Comparison of ENCODE assay signal across 1 cellular context in the genomic region with DNA sequence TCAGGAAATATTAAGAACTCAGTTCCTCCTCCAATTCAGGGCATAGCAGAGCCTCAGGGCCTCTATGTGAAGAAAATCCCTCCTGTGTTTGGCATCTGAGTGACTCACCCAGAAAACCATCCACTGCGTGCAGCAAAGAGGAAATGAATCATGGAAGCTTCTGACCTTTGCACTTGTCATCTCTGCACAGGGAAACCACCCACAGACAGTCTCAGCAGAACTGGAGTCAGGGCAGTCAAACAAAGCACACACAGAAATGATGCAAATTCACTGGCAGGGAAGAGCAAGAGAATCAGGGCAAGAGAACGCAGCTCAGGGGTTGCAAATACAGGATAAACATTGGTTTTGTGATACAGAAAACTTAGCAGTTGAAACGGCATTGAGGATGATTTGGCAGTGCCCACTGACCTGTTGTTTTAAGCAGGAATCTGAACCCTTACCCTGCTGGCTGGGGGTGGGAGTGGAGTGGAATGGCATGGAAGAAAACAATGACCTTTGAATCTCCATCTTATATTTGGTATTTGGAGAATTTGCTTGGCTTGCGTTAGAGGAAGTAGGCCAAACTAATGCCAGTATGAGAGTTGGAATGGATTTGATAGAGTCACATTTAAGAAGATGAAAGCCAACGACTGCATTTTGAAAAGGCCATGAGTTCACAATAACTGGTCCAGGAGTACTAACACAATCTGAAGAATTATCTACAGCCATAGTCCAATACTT.
TF ChIP-seq lines count a peak whose summit lies in the region.

No MANE protein-coding gene starts in this region.

TF ChIP-seq in HepG2, 621 proteins besides CTCF, POLR2A, EP300 and RAD21 (continued from another document and continues in another):
- TF ChIP-seq, protein P1, sequence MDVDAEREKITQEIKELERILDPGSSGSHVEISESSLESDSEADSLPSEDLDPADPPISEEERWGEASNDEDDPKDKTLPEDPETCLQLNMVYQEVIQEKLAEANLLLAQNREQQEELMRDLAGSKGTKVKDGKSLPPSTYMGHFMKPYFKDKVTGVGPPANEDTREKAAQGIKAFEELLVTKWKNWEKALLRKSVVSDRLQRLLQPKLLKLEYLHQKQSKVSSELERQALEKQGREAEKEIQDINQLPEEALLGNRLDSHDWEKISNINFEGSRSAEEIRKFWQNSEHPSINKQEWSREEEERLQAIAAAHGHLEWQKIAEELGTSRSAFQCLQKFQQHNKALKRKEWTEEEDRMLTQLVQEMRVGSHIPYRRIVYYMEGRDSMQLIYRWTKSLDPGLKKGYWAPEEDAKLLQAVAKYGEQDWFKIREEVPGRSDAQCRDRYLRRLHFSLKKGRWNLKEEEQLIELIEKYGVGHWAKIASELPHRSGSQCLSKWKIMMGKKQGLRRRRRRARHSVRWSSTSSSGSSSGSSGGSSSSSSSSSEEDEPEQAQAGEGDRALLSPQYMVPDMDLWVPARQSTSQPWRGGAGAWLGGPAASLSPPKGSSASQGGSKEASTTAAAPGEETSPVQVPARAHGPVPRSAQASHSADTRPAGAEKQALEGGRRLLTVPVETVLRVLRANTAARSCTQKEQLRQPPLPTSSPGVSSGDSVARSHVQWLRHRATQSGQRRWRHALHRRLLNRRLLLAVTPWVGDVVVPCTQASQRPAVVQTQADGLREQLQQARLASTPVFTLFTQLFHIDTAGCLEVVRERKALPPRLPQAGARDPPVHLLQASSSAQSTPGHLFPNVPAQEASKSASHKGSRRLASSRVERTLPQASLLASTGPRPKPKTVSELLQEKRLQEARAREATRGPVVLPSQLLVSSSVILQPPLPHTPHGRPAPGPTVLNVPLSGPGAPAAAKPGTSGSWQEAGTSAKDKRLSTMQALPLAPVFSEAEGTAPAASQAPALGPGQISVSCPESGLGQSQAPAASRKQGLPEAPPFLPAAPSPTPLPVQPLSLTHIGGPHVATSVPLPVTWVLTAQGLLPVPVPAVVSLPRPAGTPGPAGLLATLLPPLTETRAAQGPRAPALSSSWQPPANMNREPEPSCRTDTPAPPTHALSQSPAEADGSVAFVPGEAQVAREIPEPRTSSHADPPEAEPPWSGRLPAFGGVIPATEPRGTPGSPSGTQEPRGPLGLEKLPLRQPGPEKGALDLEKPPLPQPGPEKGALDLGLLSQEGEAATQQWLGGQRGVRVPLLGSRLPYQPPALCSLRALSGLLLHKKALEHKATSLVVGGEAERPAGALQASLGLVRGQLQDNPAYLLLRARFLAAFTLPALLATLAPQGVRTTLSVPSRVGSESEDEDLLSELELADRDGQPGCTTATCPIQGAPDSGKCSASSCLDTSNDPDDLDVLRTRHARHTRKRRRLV (CRISPR knock-in tag; IDR thresholded peaks at IDR 0.05), result no peak
- TF ChIP-seq KLF16 (CRISPR knock-in tag; IDR thresholded peaks at IDR 0.05) (peak in 1 of 2 experiments; percentile 90; a peak in 2 of 4 replicates), MYC (CRISPR knock-in tag; IDR thresholded peaks at IDR 0.05; ENCODE audit: borderline replicate concordance) (no peak), ZNF747 (CRISPR knock-in tag; IDR thresholded peaks at IDR 0.05; ENCODE audit: borderline replicate concordance) (peak; percentile 54; the same call in 1 of the 2 replicates), PHF5A (CRISPR knock-in tag; IDR thresholded peaks at IDR 0.05; ENCODE audit: low read depth, unreplicated experiment) (peak; percentile 75), YEATS4 (CRISPR knock-in tag; IDR thresholded peaks at IDR 0.05; ENCODE audit: borderline replicate concordance) (peak; percentile 82), ZNF672 (CRISPR knock-in tag; IDR thresholded peaks at IDR 0.05) (no peak), TOE1 (CRISPR knock-in tag; IDR thresholded peaks at IDR 0.05) (no peak), DPF2 (CRISPR knock-in tag; IDR thresholded peaks at IDR 0.05; ENCODE audit: borderline replicate concordance, low read depth) (peak; percentile 99), MAF1 (CRISPR knock-in tag; IDR thresholded peaks at IDR 0.05; ENCODE audit: borderline replicate concordance) (0 out of 2 replicates have a peak, but pooled peaks have one; percentile 33), CCDC6 (CRISPR knock-in tag; IDR thresholded peaks at IDR 0.05) (peak; percentile 75), HOXA9 (CRISPR knock-in tag; IDR thresholded peaks at IDR 0.05; ENCODE audit: borderline replicate concordance) (no peak; the same call in 1 of the 2 replicates), SYNCRIP (IDR thresholded peaks at IDR 0.05; ENCODE audit: insufficient read depth, low read depth, low read length) (no peak), ADNP (CRISPR knock-in tag; IDR thresholded peaks at IDR 0.05) (no peak), TCF7 (IDR thresholded peaks at IDR 0.05; ENCODE audit: low read depth) (peak; percentile 81), KDM4B (CRISPR knock-in tag; IDR thresholded peaks at IDR 0.05) (peak; percentile 66; the same call in 1 of the 2 replicates), HNRNPH1 (optimal IDR thresholded peaks at IDR 0.05; ENCODE audit: low read depth, low read length) (no peak), ZNF629 (CRISPR knock-in tag; conservative IDR thresholded peaks at IDR 0.05) (no peak; the same call in 1 of the 2 replicates), ZNF549 (CRISPR knock-in tag; IDR thresholded peaks at IDR 0.05) (no peak), ZBTB1 (CRISPR knock-in tag; IDR thresholded peaks at IDR 0.05; ENCODE audit: borderline replicate concordance) (no peak), SRSF9 (IDR thresholded peaks at IDR 0.05; ENCODE audit: borderline replicate concordance, insufficient read depth, low read depth, low read length, poor library complexity, severe bottlenecking) (no peak), SETDB1 (CRISPR knock-in tag; IDR thresholded peaks at IDR 0.05; ENCODE audit: borderline replicate concordance) (no peak), FLYWCH1 (CRISPR knock-in tag; IDR thresholded peaks at IDR 0.05) (no peak), KMT2B (CRISPR knock-in tag; IDR thresholded peaks at IDR 0.05) (peak; percentile 54), ARNT (IDR thresholded peaks at IDR 0.05) (no peak), BRCA1 (CRISPR knock-in tag; IDR thresholded peaks at IDR 0.05) (peak; percentile 49; the same call in 1 of the 2 replicates), ISL2 (CRISPR knock-in tag; IDR thresholded peaks at IDR 0.05) (peak; percentile 87), XBP1 (CRISPR knock-in tag; IDR thresholded peaks at IDR 0.05) (no peak; the same call in 1 of the 2 replicates), SOX5 (CRISPR knock-in tag; IDR thresholded peaks at IDR 0.05; ENCODE audit: borderline replicate concordance) (peak; percentile 93; the same call in 1 of the 2 replicates), HOXA7 (CRISPR knock-in tag; IDR thresholded peaks at IDR 0.05) (no peak)
- TF ChIP-seq, protein P2, sequence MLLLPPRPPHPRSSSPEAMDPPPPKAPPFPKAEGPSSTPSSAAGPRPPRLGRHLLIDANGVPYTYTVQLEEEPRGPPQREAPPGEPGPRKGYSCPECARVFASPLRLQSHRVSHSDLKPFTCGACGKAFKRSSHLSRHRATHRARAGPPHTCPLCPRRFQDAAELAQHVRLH (CRISPR knock-in tag; IDR thresholded peaks at IDR 0.05; ENCODE audit: borderline replicate concordance, low read depth), result 0 out of 2 replicates have a peak, but pooled peaks have one; percentile 22
- TF ChIP-seq, protein P3, sequence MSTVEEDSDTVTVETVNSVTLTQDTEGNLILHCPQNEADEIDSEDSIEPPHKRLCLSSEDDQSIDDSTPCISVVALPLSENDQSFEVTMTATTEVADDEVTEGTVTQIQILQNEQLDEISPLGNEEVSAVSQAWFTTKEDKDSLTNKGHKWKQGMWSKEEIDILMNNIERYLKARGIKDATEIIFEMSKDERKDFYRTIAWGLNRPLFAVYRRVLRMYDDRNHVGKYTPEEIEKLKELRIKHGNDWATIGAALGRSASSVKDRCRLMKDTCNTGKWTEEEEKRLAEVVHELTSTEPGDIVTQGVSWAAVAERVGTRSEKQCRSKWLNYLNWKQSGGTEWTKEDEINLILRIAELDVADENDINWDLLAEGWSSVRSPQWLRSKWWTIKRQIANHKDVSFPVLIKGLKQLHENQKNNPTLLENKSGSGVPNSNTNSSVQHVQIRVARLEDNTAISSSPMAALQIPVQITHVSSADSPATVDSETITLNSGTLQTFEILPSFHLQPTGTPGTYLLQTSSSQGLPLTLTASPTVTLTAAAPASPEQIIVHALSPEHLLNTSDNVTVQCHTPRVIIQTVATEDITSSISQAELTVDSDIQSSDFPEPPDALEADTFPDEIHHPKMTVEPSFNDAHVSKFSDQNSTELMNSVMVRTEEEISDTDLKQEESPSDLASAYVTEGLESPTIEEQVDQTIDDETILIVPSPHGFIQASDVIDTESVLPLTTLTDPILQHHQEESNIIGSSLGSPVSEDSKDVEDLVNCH (CRISPR knock-in tag; IDR thresholded peaks at IDR 0.05), result 0 out of 2 replicates have a peak, but pooled peaks have one; percentile 36
- TF ChIP-seq, protein P4, sequence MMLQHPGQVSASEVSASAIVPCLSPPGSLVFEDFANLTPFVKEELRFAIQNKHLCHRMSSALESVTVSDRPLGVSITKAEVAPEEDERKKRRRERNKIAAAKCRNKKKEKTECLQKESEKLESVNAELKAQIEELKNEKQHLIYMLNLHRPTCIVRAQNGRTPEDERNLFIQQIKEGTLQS (CRISPR knock-in tag; IDR thresholded peaks at IDR 0.05), result peak; percentile 98
- TF ChIP-seq, protein P5, sequence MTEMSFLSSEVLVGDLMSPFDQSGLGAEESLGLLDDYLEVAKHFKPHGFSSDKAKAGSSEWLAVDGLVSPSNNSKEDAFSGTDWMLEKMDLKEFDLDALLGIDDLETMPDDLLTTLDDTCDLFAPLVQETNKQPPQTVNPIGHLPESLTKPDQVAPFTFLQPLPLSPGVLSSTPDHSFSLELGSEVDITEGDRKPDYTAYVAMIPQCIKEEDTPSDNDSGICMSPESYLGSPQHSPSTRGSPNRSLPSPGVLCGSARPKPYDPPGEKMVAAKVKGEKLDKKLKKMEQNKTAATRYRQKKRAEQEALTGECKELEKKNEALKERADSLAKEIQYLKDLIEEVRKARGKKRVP (CRISPR knock-in tag; IDR thresholded peaks at IDR 0.05), result peak in 1 of 2 experiments; percentile 96; a peak in 2 of 4 replicates
- TF ChIP-seq, protein P6, sequence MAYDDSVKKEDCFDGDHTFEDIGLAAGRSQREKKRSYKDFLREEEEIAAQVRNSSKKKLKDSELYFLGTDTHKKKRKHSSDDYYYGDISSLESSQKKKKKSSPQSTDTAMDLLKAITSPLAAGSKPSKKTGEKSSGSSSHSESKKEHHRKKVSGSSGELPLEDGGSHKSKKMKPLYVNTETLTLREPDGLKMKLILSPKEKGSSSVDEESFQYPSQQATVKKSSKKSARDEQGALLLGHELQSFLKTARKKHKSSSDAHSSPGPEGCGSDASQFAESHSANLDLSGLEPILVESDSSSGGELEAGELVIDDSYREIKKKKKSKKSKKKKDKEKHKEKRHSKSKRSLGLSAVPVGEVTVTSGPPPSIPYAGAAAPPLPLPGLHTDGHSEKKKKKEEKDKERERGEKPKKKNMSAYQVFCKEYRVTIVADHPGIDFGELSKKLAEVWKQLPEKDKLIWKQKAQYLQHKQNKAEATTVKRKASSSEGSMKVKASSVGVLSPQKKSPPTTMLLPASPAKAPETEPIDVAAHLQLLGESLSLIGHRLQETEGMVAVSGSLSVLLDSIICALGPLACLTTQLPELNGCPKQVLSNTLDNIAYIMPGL (CRISPR knock-in tag; IDR thresholded peaks at IDR 0.05; ENCODE audit: borderline replicate concordance in 1 of 2, low read depth in 1 of 2), result peak; percentile 32 to 63; a peak in 2 of 4 replicates
- TF ChIP-seq, protein P7, sequence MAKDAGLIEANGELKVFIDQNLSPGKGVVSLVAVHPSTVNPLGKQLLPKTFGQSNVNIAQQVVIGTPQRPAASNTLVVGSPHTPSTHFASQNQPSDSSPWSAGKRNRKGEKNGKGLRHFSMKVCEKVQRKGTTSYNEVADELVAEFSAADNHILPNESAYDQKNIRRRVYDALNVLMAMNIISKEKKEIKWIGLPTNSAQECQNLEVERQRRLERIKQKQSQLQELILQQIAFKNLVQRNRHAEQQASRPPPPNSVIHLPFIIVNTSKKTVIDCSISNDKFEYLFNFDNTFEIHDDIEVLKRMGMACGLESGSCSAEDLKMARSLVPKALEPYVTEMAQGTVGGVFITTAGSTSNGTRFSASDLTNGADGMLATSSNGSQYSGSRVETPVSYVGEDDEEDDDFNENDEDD (CRISPR knock-in tag; IDR thresholded peaks at IDR 0.05; ENCODE audit: borderline replicate concordance), result peak; percentile 20; the same call in 1 of the 2 replicates
- TF ChIP-seq, protein P8, sequence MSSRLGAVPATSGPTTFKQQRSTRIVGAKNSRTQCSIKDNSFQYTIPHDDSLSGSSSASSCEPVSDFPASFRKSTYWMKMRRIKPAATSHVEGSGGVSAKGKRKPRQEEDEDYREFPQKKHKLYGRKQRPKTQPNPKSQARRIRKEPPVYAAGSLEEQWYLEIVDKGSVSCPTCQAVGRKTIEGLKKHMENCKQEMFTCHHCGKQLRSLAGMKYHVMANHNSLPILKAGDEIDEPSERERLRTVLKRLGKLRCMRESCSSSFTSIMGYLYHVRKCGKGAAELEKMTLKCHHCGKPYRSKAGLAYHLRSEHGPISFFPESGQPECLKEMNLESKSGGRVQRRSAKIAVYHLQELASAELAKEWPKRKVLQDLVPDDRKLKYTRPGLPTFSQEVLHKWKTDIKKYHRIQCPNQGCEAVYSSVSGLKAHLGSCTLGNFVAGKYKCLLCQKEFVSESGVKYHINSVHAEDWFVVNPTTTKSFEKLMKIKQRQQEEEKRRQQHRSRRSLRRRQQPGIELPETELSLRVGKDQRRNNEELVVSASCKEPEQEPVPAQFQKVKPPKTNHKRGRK (CRISPR knock-in tag; IDR thresholded peaks at IDR 0.05), result no peak
- TF ChIP-seq, protein P9, sequence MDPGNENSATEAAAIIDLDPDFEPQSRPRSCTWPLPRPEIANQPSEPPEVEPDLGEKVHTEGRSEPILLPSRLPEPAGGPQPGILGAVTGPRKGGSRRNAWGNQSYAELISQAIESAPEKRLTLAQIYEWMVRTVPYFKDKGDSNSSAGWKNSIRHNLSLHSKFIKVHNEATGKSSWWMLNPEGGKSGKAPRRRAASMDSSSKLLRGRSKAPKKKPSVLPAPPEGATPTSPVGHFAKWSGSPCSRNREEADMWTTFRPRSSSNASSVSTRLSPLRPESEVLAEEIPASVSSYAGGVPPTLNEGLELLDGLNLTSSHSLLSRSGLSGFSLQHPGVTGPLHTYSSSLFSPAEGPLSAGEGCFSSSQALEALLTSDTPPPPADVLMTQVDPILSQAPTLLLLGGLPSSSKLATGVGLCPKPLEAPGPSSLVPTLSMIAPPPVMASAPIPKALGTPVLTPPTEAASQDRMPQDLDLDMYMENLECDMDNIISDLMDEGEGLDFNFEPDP (CRISPR knock-in tag; conservative IDR thresholded peaks at IDR 0.05), result no peak
- TF ChIP-seq, protein P10, sequence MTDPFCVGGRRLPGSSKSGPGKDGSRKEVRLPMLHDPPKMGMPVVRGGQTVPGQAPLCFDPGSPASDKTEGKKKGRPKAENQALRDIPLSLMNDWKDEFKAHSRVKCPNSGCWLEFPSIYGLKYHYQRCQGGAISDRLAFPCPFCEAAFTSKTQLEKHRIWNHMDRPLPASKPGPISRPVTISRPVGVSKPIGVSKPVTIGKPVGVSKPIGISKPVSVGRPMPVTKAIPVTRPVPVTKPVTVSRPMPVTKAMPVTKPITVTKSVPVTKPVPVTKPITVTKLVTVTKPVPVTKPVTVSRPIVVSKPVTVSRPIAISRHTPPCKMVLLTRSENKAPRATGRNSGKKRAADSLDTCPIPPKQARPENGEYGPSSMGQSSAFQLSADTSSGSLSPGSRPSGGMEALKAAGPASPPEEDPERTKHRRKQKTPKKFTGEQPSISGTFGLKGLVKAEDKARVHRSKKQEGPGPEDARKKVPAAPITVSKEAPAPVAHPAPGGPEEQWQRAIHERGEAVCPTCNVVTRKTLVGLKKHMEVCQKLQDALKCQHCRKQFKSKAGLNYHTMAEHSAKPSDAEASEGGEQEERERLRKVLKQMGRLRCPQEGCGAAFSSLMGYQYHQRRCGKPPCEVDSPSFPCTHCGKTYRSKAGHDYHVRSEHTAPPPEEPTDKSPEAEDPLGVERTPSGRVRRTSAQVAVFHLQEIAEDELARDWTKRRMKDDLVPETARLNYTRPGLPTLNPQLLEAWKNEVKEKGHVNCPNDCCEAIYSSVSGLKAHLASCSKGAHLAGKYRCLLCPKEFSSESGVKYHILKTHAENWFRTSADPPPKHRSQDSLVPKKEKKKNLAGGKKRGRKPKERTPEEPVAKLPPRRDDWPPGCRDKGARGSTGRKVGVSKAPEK (CRISPR knock-in tag; IDR thresholded peaks at IDR 0.05; ENCODE audit: borderline replicate concordance), result peak; percentile 92; the same call in 1 of the 2 replicates
